In genomic region chr13:111217661-111218060, GRCh38 we compare ENCODE assay signal across 1 cellular context.
TF ChIP-seq lines count a peak whose summit lies in the region.

No MANE protein-coding gene starts in this region.

TF ChIP-seq in GM23338, 12 proteins besides CTCF, POLR2A, EP300 and RAD21 (continued from another document):
- TF ChIP-seq, protein P1, sequence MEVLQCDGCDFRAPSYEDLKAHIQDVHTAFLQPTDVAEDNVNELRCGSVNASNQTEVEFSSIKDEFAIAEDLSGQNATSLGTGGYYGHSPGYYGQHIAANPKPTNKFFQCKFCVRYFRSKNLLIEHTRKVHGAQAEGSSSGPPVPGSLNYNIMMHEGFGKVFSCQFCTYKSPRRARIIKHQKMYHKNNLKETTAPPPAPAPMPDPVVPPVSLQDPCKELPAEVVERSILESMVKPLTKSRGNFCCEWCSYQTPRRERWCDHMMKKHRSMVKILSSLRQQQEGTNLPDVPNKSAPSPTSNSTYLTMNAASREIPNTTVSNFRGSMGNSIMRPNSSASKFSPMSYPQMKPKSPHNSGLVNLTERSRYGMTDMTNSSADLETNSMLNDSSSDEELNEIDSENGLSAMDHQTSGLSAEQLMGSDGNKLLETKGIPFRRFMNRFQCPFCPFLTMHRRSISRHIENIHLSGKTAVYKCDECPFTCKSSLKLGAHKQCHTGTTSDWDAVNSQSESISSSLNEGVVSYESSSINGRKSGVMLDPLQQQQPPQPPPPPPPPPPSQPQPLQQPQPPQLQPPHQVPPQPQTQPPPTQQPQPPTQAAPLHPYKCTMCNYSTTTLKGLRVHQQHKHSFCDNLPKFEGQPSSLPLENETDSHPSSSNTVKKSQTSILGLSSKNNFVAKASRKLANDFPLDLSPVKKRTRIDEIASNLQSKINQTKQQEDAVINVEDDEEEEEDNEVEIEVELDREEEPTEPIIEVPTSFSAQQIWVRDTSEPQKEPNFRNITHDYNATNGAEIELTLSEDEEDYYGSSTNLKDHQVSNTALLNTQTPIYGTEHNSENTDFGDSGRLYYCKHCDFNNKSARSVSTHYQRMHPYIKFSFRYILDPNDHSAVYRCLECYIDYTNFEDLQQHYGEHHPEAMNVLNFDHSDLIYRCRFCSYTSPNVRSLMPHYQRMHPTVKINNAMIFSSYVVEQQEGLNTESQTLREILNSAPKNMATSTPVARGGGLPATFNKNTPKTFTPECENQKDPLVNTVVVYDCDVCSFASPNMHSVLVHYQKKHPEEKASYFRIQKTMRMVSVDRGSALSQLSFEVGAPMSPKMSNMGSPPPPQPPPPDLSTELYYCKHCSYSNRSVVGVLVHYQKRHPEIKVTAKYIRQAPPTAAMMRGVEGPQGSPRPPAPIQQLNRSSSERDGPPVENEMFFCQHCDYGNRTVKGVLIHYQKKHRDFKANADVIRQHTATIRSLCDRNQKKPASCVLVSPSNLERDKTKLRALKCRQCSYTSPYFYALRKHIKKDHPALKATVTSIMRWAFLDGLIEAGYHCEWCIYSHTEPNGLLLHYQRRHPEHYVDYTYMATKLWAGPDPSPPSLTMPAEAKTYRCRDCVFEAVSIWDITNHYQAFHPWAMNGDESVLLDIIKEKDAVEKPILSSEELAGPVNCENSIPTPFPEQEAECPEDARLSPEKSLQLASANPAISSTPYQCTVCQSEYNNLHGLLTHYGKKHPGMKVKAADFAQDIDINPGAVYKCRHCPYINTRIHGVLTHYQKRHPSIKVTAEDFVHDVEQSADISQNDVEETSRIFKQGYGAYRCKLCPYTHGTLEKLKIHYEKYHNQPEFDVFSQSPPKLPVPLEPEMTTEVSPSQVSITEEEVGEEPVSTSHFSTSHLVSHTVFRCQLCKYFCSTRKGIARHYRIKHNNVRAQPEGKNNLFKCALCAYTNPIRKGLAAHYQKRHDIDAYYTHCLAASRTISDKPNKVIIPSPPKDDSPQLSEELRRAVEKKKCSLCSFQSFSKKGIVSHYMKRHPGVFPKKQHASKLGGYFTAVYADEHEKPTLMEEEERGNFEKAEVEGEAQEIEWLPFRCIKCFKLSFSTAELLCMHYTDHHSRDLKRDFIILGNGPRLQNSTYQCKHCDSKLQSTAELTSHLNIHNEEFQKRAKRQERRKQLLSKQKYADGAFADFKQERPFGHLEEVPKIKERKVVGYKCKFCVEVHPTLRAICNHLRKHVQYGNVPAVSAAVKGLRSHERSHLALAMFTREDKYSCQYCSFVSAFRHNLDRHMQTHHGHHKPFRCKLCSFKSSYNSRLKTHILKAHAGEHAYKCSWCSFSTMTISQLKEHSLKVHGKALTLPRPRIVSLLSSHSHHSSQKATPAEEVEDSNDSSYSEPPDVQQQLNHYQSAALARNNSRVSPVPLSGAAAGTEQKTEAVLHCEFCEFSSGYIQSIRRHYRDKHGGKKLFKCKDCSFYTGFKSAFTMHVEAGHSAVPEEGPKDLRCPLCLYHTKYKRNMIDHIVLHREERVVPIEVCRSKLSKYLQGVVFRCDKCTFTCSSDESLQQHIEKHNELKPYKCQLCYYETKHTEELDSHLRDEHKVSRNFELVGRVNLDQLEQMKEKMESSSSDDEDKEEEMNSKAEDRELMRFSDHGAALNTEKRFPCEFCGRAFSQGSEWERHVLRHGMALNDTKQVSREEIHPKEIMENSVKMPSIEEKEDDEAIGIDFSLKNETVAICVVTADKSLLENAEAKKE (CRISPR knock-in tag; IDR thresholded peaks at IDR 0.05) = no peak
- no peak for TF ChIP-seq REST (IDR thresholded peaks at IDR 0.05; ENCODE audit: unreplicated experiment)
- TF ChIP-seq NANOG (IDR thresholded peaks at IDR 0.05; ENCODE audit: borderline replicate concordance) = no peak
- TF ChIP-seq ZNF331 (CRISPR knock-in tag; IDR thresholded peaks at IDR 0.05; ENCODE audit: low read depth) = no peak
